13 cellular contexts compared by ENCODE assay signal in genomic region chr21:15848632-15849031, GRCh38.
DNase-seq lines count a peak whose midpoint lies in the region; ATAC-seq and TF ChIP-seq lines count a peak whose summit lies in the region.
"Had no signal": no experiment of that assay in that cellular context is flagged by ENCODE, and none has a peak within 500 bp of the region (broad histone marks: within the 10 kb centered on the region; RNA-seq: fewer than 3 reads in every experiment).

No MANE protein-coding gene starts in this region.

- CTCF ChIA-PET in activated CD4-positive, alpha-beta T cell treated with anti-CD3 and anti-CD28 coated beads for 36 hours (lab: Charles Lee), result no interaction called here

- H3K36me3 ChIP-seq in RWPE2 (ENCODE audit: low read depth), result peaks cover 31% of the 10 kb centered on the region
- peaks cover 3% of the 10 kb centered on the region for H3K36me3 ChIP-seq in endodermal cell (ENCODE audit: control insufficient read depth, insufficient read depth, low read length)

- no peak for TF ChIP-seq CTCF in RWPE2 (IDR thresholded peaks at IDR 0.05; ENCODE audit: poor library complexity, severe bottlenecking)
- TF ChIP-seq CTCF in fibroblast of the aortic adventitia (IDR thresholded peaks at IDR 0.05; ENCODE audit: insufficient read depth, low read length), result no peak
- TF ChIP-seq CTCF in mesothelial cell of epicardium (IDR thresholded peaks at IDR 0.05; ENCODE audit: unreplicated experiment), result no peak
- TF ChIP-seq CTCF in endodermal cell (conservative IDR thresholded peaks at IDR 0.05), result no peak

- peaks cover 27% of the 10 kb centered on the region for H3K4me1 ChIP-seq in RWPE2 (ENCODE audit: insufficient read depth, poor library complexity, severe bottlenecking)
- no peaks in the 10 kb centered on the region for H3K4me1 ChIP-seq in endodermal cell (ENCODE audit: control insufficient read depth, insufficient read depth, low read length)

- 95% methylated on average over 3 of the region's 3 CpGs; no CpG with 5 or more reads in 1 of the 2 experiments for WGBS in endodermal cell (ENCODE audit: insufficient coverage in 1 of 2, insufficient read length in 1 of 2), 2 experiments

- H3K4me3 ChIP-seq in RWPE2 (ENCODE audit: severe bottlenecking) (no peak overlapping the region), fibroblast of the aortic adventitia (ENCODE audit: low read depth, low read length) (no peak overlapping the region), endodermal cell (ENCODE audit: low read length) (no peak overlapping the region)

- no peak overlapping the region for H3K9ac ChIP-seq in endodermal cell (ENCODE audit: extremely low read depth, low read length, poor library complexity, severe bottlenecking)

- H3K27me3 Mint-ChIP-seq in activated CD4-positive, alpha-beta T cell treated with anti-CD3 and anti-CD28 coated beads for 36 hours, result no peaks in the 10 kb centered on the region
- no peaks in the 10 kb centered on the region for H3K27me3 Mint-ChIP-seq in activated CD4-positive, alpha-beta T cell treated with anti-CD3 and anti-CD28 coated beads, Interleukin-2, amount 10 ng/mL, durations not matched to agents 24 days and 14 days
- H3K27me3 Mint-ChIP-seq in mesothelial cell of epicardium (ENCODE audit: low read depth) (no peaks in the 10 kb centered on the region), endodermal cell (ENCODE audit: insufficient read depth) (no peaks in the 10 kb centered on the region)

- H3K27ac ChIP-seq in RWPE2 (ENCODE audit: poor library complexity, severe bottlenecking), result no peak overlapping the region
- no peak overlapping the region for H3K27ac ChIP-seq in endodermal cell (ENCODE audit: low read depth, low read length)

- H3K36me3 Mint-ChIP-seq in activated CD4-positive, alpha-beta T cell treated with anti-CD3 and anti-CD28 coated beads for 36 hours (ENCODE audit: low read depth), result peaks cover 5% of the 10 kb centered on the region
- H3K36me3 Mint-ChIP-seq in activated CD4-positive, alpha-beta T cell treated with anti-CD3 and anti-CD28 coated beads, Interleukin-2, amount 10 ng/mL, durations not matched to agents 24 days and 14 days (ENCODE audit: low read depth), result peaks cover 6% of the 10 kb centered on the region
- H3K36me3 Mint-ChIP-seq in mesothelial cell of epicardium (peaks cover 3% of the 10 kb centered on the region), endodermal cell (ENCODE audit: low read depth) (peaks cover 8% of the 10 kb centered on the region)

- H3K27ac Mint-ChIP-seq in activated CD4-positive, alpha-beta T cell treated with anti-CD3 and anti-CD28 coated beads for 36 hours, result no peak overlapping the region
- H3K27ac Mint-ChIP-seq in activated CD4-positive, alpha-beta T cell treated with anti-CD3 and anti-CD28 coated beads, Interleukin-2, amount 10 ng/mL, durations not matched to agents 24 days and 14 days, result no peak overlapping the region
- no peak overlapping the region for H3K27ac Mint-ChIP-seq in mesothelial cell of epicardium
- H3K27ac Mint-ChIP-seq in endodermal cell, result no peak overlapping the region

- intact Hi-C loops in activated CD4-positive, alpha-beta T cell treated with anti-CD3 and anti-CD28 coated beads for 36 hours (cut with DNase I, micrococcal nuclease), result no loop called here
- intact Hi-C loops in activated CD4-positive, alpha-beta T cell treated with anti-CD3 and anti-CD28 coated beads, Interleukin-2, amount 10 ng/mL, durations not matched to agents 24 days and 14 days (cut with micrococcal nuclease), result no loop called here

- peak; percentile 33 for ATAC-seq in activated CD4-positive, alpha-beta T cell treated with anti-CD3 and anti-CD28 coated beads for 36 hours
- ATAC-seq in RWPE2 (ENCODE audit: low read depth), result peak; percentile 88
- ATAC-seq in GM19035 (IDR thresholded peaks at IDR 0.05; ENCODE audit: unreplicated experiment), result no peak

- H3K4me1 Mint-ChIP-seq in activated CD4-positive, alpha-beta T cell treated with anti-CD3 and anti-CD28 coated beads for 36 hours, result peaks cover 2% of the 10 kb centered on the region
- peaks cover 2% of the 10 kb centered on the region for H3K4me1 Mint-ChIP-seq in activated CD4-positive, alpha-beta T cell treated with anti-CD3 and anti-CD28 coated beads, Interleukin-2, amount 10 ng/mL, durations not matched to agents 24 days and 14 days
- H3K4me1 Mint-ChIP-seq in mesothelial cell of epicardium, result peaks cover 10% of the 10 kb centered on the region
- H3K4me1 Mint-ChIP-seq in endodermal cell, result peaks cover 7% of the 10 kb centered on the region

- no peak overlapping the region for H3K4me3 Mint-ChIP-seq in activated CD4-positive, alpha-beta T cell treated with anti-CD3 and anti-CD28 coated beads for 36 hours
- H3K4me3 Mint-ChIP-seq in activated CD4-positive, alpha-beta T cell treated with anti-CD3 and anti-CD28 coated beads, Interleukin-2, amount 10 ng/mL, durations not matched to agents 24 days and 14 days, result no peak overlapping the region
- H3K4me3 Mint-ChIP-seq in mesothelial cell of epicardium (no peak overlapping the region), endodermal cell (no peak overlapping the region)

- POLR2A ChIA-PET in activated CD4-positive, alpha-beta T cell treated with anti-CD3 and anti-CD28 coated beads for 36 hours (lab: Charles Lee), result no interaction called here

- H3K9me3 Mint-ChIP-seq in activated CD4-positive, alpha-beta T cell treated with anti-CD3 and anti-CD28 coated beads for 36 hours (ENCODE audit: low read depth), result no peaks in the 10 kb centered on the region
- H3K9me3 Mint-ChIP-seq in activated CD4-positive, alpha-beta T cell treated with anti-CD3 and anti-CD28 coated beads, Interleukin-2, amount 10 ng/mL, durations not matched to agents 24 days and 14 days, result no peaks in the 10 kb centered on the region
- H3K9me3 Mint-ChIP-seq in mesothelial cell of epicardium, result no peaks in the 10 kb centered on the region
- H3K9me3 Mint-ChIP-seq in endodermal cell, result no peaks in the 10 kb centered on the region

- H3K9me3 ChIP-seq in RWPE2 (ENCODE audit: severe bottlenecking) (no peaks in the 10 kb centered on the region), endodermal cell (ENCODE audit: control insufficient read depth, low read length) (no peaks in the 10 kb centered on the region)

- DNase-seq in activated CD4-positive, alpha-beta T cell treated with anti-CD3 and anti-CD28 coated beads for 36 hours, result no peak
- DNase-seq in activated CD4-positive, alpha-beta T cell treated with anti-CD3 and anti-CD28 coated beads, Interleukin-2, amount 10 ng/mL, durations not matched to agents 24 days and 14 days, result no peak
- DNase-seq in RWPE2 (ENCODE audit: low spot score), result no peak
- peak; percentile 47 for DNase-seq in fibroblast of the aortic adventitia (ENCODE audit: low read depth)
- no peak for DNase-seq in mesothelial cell of epicardium (ENCODE audit: low spot score in 2 of 2, unreplicated experiment in 2 of 2)
- DNase-seq in NOMO-1 treated with dmso at 0.1 percent for 144 hours (lab: John Stamatoyannopoulos, UW; ENCODE audit: unreplicated experiment), result no peak
- no peak for DNase-seq in endodermal cell
- DNase-seq: activated gamma-delta T cell; central memory CD4-positive, alpha-beta T cell; erythroblast; NCI-H510A treated with DMSO at 0.1 percent for 48 hours; SIG-M5 had no signal

- H3K27me3 ChIP-seq in RWPE2 (ENCODE audit: insufficient read depth, poor library complexity, severe bottlenecking) (no peaks in the 10 kb centered on the region), endodermal cell (ENCODE audit: control insufficient read depth, insufficient read depth, low read length, poor library complexity, severe bottlenecking) (no peaks in the 10 kb centered on the region)
